7 cellular contexts compared by ENCODE assay signal in genomic region chr13:106887686-106888085, GRCh38.
"Had no signal": no experiment of that assay in that cellular context is flagged by ENCODE, and none has a peak within 500 bp of the region (broad histone marks: within the 10 kb centered on the region; RNA-seq: fewer than 3 reads in every experiment).

No MANE protein-coding gene starts in this region.

- H3K4me3 Mint-ChIP-seq: H9 had no signal

- H3K4me3 ChIP-seq: GM23248, K562 had no signal

- H3K9ac ChIP-seq: GM23248 had no signal

- H2AFZ ChIP-seq: GM23248 had no signal

- FAIRE-seq: HTR-8/SVneo, K562 had no signal

- H3K27ac ChIP-seq: GM23248 had no signal

- H3K27ac Mint-ChIP-seq: H9 had no signal

- DNase-seq: GM23248, GOT3, H9, HCEC 1CT, IMR-90 had no signal
